In the genomic region with DNA sequence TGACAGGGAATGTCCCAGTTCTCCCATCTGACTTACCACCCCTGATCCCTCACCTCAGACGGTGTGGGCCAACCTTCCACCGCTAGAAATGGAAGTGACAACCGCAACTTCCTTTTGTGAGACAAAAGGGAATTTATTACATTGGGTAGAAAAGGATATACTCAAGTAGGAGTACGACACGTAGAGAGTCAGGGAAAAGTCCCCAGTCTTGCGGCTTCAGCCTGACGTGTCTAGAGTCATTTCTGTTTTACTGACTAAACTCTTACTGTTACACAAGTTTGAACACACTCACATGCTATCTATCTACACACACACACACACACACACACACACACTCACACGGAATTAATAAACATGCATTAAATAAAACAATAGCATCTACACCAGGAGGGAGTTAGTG, we compare ENCODE assay signal across 14 cellular contexts.
DNase-seq lines count a peak whose midpoint lies in the region; ATAC-seq and TF ChIP-seq lines count a peak whose summit lies in the region.
"Had no signal": no experiment of that assay in that cellular context is flagged by ENCODE, and none has a peak within 500 bp of the region (broad histone marks: within the 10 kb centered on the region; RNA-seq: fewer than 3 reads in every experiment).

No MANE protein-coding gene starts in this region.

- H3K36me3 Mint-ChIP-seq in endodermal cell (ENCODE audit: low read depth): no peaks in the 10 kb centered on the region
- no peaks in the 10 kb centered on the region for H3K36me3 Mint-ChIP-seq in stimulated activated effector memory CD8-positive, alpha-beta T cell treated with anti-CD3 and anti-CD28 coated beads, Interleukin-12 subunit alpha, Interleukin-12 subunit beta, amount 100 ng/mL, for 72 hours

- WGBS in endodermal cell (ENCODE audit: insufficient coverage in 1 of 2, insufficient read length in 1 of 2), 2 experiments: 90 to 96% methylated on average over 5 to 7 of the region's 8 CpGs

- no peaks in the 10 kb centered on the region for H3K4me1 ChIP-seq in endodermal cell (ENCODE audit: control insufficient read depth, insufficient read depth, low read length)
- H3K4me1 ChIP-seq: A549, colonic mucosa had no signal

- H3K4me1 Mint-ChIP-seq in endodermal cell: peaks cover 6% of the 10 kb centered on the region
- H3K4me1 Mint-ChIP-seq in stimulated activated effector memory CD8-positive, alpha-beta T cell treated with anti-CD3 and anti-CD28 coated beads, Interleukin-12 subunit alpha, Interleukin-12 subunit beta, amount 100 ng/mL, for 72 hours: peaks cover 23% of the 10 kb centered on the region

- H3K27ac ChIP-seq in endodermal cell (ENCODE audit: low read depth, low read length): no peak overlapping the region
- H3K27ac ChIP-seq: A549, adrenal gland, colonic mucosa had no signal

- no peaks in the 10 kb centered on the region for H3K9me3 ChIP-seq in endodermal cell (ENCODE audit: control insufficient read depth, low read length)
- H3K9me3 ChIP-seq: A549, adrenal gland, colonic mucosa had no signal

- no peak overlapping the region for H3K4me3 Mint-ChIP-seq in endodermal cell
- peak overlapping the region; percentile 23 for H3K4me3 Mint-ChIP-seq in stimulated activated effector memory CD8-positive, alpha-beta T cell treated with anti-CD3 and anti-CD28 coated beads, Interleukin-12 subunit alpha, Interleukin-12 subunit beta, amount 100 ng/mL, for 72 hours

- DNase-seq in activated CD4-positive, alpha-beta T cell treated with anti-CD3 and anti-CD28 coated beads for 48 hours: peak; percentile 69
- DNase-seq in activated CD4-positive, alpha-beta T cell treated with anti-CD3 and anti-CD28 coated beads for 1 hour: no peak
- DNase-seq in SKM-1 (lab: John Stamatoyannopoulos, UW; ENCODE audit: unreplicated experiment): peak; percentile 46
- DNase-seq in endodermal cell: peak; percentile 28
- DNase-seq in stimulated activated effector memory CD8-positive, alpha-beta T cell treated with anti-CD3 and anti-CD28 coated beads, Interleukin-12 subunit alpha, Interleukin-12 subunit beta, amount 100 ng/mL, for 72 hours (ENCODE audit: low spot score in 2 of 2): peak; percentile 12 to 70
- no peak for DNase-seq in mesenteric fat pad (ENCODE audit: low spot score)
- no peak for DNase-seq in HEK293T (ENCODE audit: extremely low spot score)
- DNase-seq: colonic mucosa, foreskin fibroblast, kidney glomerular epithelial cell, MM.1S had no signal

- POLR2A ChIA-PET in HEK293T (lab: Yijun Ruan, JAX): no interaction called here

- H3K9me3 Mint-ChIP-seq in endodermal cell: peaks cover 7% of the 10 kb centered on the region
- no peaks in the 10 kb centered on the region for H3K9me3 Mint-ChIP-seq in stimulated activated effector memory CD8-positive, alpha-beta T cell treated with anti-CD3 and anti-CD28 coated beads, Interleukin-12 subunit alpha, Interleukin-12 subunit beta, amount 100 ng/mL, for 72 hours

- no peak overlapping the region for H3K4me3 ChIP-seq in endodermal cell (ENCODE audit: low read length)
- H3K4me3 ChIP-seq: A549, adrenal gland, colonic mucosa had no signal

- no peak for TF ChIP-seq CTCF in endodermal cell (conservative IDR thresholded peaks at IDR 0.05)

- no peaks in the 10 kb centered on the region for H3K36me3 ChIP-seq in endodermal cell (ENCODE audit: control insufficient read depth, insufficient read depth, low read length)
- H3K36me3 ChIP-seq: adrenal gland, colonic mucosa had no signal

- peaks cover 11% of the 10 kb centered on the region for H3K27me3 Mint-ChIP-seq in endodermal cell (ENCODE audit: insufficient read depth)

- no peaks in the 10 kb centered on the region for H3K27me3 ChIP-seq in endodermal cell (ENCODE audit: control insufficient read depth, insufficient read depth, low read length, poor library complexity, severe bottlenecking)
- H3K27me3 ChIP-seq: adrenal gland, colonic mucosa had no signal

- ATAC-seq in stimulated activated effector memory CD8-positive, alpha-beta T cell treated with anti-CD3 and anti-CD28 coated beads, Interleukin-12 subunit alpha, Interleukin-12 subunit beta, amount 100 ng/mL, for 72 hours: peak; percentile 96
- ATAC-seq in HG02852 (IDR thresholded peaks at IDR 0.05; ENCODE audit: unreplicated experiment): no peak
- ATAC-seq: A549 had no signal

- H3K27ac Mint-ChIP-seq in endodermal cell: no peak overlapping the region
- H3K27ac Mint-ChIP-seq in stimulated activated effector memory CD8-positive, alpha-beta T cell treated with anti-CD3 and anti-CD28 coated beads, Interleukin-12 subunit alpha, Interleukin-12 subunit beta, amount 100 ng/mL, for 72 hours: no peak overlapping the region

- no peak overlapping the region for H3K9ac ChIP-seq in endodermal cell (ENCODE audit: extremely low read depth, low read length, poor library complexity, severe bottlenecking)

- CTCF ChIA-PET in HEK293T (lab: Yijun Ruan, JAX): no interaction called here

TF ChIP-seq in HEK293T, 16 proteins besides CTCF, POLR2A, EP300 and RAD21:
- TF ChIP-seq ARNT (IDR thresholded peaks at IDR 0.05): no peak
- no peak for TF ChIP-seq SUZ12 (IDR thresholded peaks at IDR 0.05)
- TF ChIP-seq ZNF384 (IDR thresholded peaks at IDR 0.05): no peak
- no peak for TF ChIP-seq HDGF (IDR thresholded peaks at IDR 0.05; ENCODE audit: borderline replicate concordance)
- no peak for TF ChIP-seq FOXM1 (IDR thresholded peaks at IDR 0.05; ENCODE audit: borderline replicate concordance)
- TF ChIP-seq ELF4 (IDR thresholded peaks at IDR 0.05): no peak
- TF ChIP-seq SP1 (IDR thresholded peaks at IDR 0.05): no peak
- no peak for TF ChIP-seq FOXA1 (IDR thresholded peaks at IDR 0.05)
- no peak for TF ChIP-seq PKNOX1 (IDR thresholded peaks at IDR 0.05)
- TF ChIP-seq TARDBP (IDR thresholded peaks at IDR 0.05): no peak
- no peak for TF ChIP-seq FOXK2 (IDR thresholded peaks at IDR 0.05)
- no peak for TF ChIP-seq LEF1 (IDR thresholded peaks at IDR 0.05; ENCODE audit: borderline replicate concordance)
- no peak for TF ChIP-seq CTBP1 (IDR thresholded peaks at IDR 0.05; ENCODE audit: borderline replicate concordance)

Comparison
In these comparisons a context has a peak if more than half of its experiments do, and no peak if none do; other contexts are left out.
1. DNase-seq: peak in activated CD4-positive, alpha-beta T cell treated with anti-CD3 and anti-CD28 coated beads for 48 hours (single experiment), SKM-1 (single experiment), endodermal cell (single experiment) and stimulated activated effector memory CD8-positive, alpha-beta T cell treated with anti-CD3 and anti-CD28 coated beads, Interleukin-12 subunit alpha, Interleukin-12 subunit beta, amount 100 ng/mL, for 72 hours (2 of 2); none in activated CD4-positive, alpha-beta T cell treated with anti-CD3 and anti-CD28 coated beads for 1 hour (single experiment), mesenteric fat pad (single experiment) and HEK293T (single experiment).